22 cellular contexts compared by ENCODE assay signal in genomic region chr1:8787218-8787617, GRCh38.
"Had no signal": no experiment of that assay in that cellular context is flagged by ENCODE, and none has a peak within 500 bp of the region (broad histone marks: within the 10 kb centered on the region; RNA-seq: fewer than 3 reads in every experiment).

No MANE protein-coding gene starts in this region.

- H3K27ac Mint-ChIP-seq: activated B cell treated with CpG ODN at 0.5 μM for 24 hours; activated CD4-positive, alpha-beta T cell treated with anti-CD3 and anti-CD28 coated beads, Interleukin-2, amount 10 ng/mL, durations not matched to agents 24 days and 14 days; activated CD8-positive, alpha-beta memory T cell treated with anti-CD3 and anti-CD28 coated beads, Interleukin-2, amount 10 ng/mL, durations not matched to agents 7 days and 5 days; activated naive CD8-positive, alpha-beta T cell treated with anti-CD3 and anti-CD28 coated beads, Interleukin-2, amount 50 U/mL, for 24 hours; T-helper 1 cell treated with Interleukin-12 subunit alpha and Interleukin-12 subunit beta and Interleukin-4 antibody, amounts not matched to agents 30 μg/mL and 1 μg/mL, for 36 hours had no signal

- H3K4me1 Mint-ChIP-seq: activated CD4-positive, alpha-beta T cell treated with anti-CD3 and anti-CD28 coated beads, Interleukin-2, amount 10 ng/mL, durations not matched to agents 24 days and 14 days; activated CD8-positive, alpha-beta memory T cell treated with anti-CD3 and anti-CD28 coated beads, Interleukin-2, amount 10 ng/mL, durations not matched to agents 7 days and 5 days; activated naive CD8-positive, alpha-beta T cell treated with anti-CD3 and anti-CD28 coated beads, Interleukin-2, amount 50 U/mL, for 24 hours had no signal

- H3K4me3 Mint-ChIP-seq: activated B cell treated with CpG ODN at 0.5 μM for 24 hours; activated CD4-positive, alpha-beta T cell treated with anti-CD3 and anti-CD28 coated beads, Interleukin-2, amount 10 ng/mL, durations not matched to agents 24 days and 14 days; activated CD8-positive, alpha-beta memory T cell treated with anti-CD3 and anti-CD28 coated beads, Interleukin-2, amount 10 ng/mL, durations not matched to agents 7 days and 5 days; activated naive CD8-positive, alpha-beta T cell treated with anti-CD3 and anti-CD28 coated beads, Interleukin-2, amount 50 U/mL, for 24 hours; activated T-cell treated with anti-CD3 and anti-CD28 coated beads, Interleukin-2, amount 50 U/mL, for 4 hours; central memory CD8-positive, alpha-beta T cell; T-helper 1 cell treated with Interleukin-12 subunit alpha and Interleukin-12 subunit beta and Interleukin-4 antibody, amounts not matched to agents 30 μg/mL and 1 μg/mL, for 36 hours had no signal

- H3K4me3 ChIP-seq: ascending aorta, body of pancreas had no signal

- H3K36me3 Mint-ChIP-seq: activated CD8-positive, alpha-beta memory T cell treated with anti-CD3 and anti-CD28 coated beads, Interleukin-2, amount 10 ng/mL, durations not matched to agents 7 days and 5 days; activated naive CD4-positive, alpha-beta T cell treated with anti-CD3 and anti-CD28 coated beads, Interleukin-2, amount 50 U/mL, for 72 hours had no signal

- H3K27me3 Mint-ChIP-seq: activated B cell treated with CpG ODN at 0.5 μM for 24 hours; activated CD4-positive, alpha-beta T cell treated with anti-CD3 and anti-CD28 coated beads, Interleukin-2, amount 10 ng/mL, durations not matched to agents 24 days and 14 days; activated CD8-positive, alpha-beta memory T cell treated with anti-CD3 and anti-CD28 coated beads, Interleukin-2, amount 10 ng/mL, durations not matched to agents 7 days and 5 days; activated naive CD8-positive, alpha-beta T cell treated with anti-CD3 and anti-CD28 coated beads, Interleukin-2, amount 50 U/mL, for 24 hours; central memory CD8-positive, alpha-beta T cell had no signal

- DNase-seq: activated B cell treated with CpG ODN at 0.5 μM for 24 hours; activated CD4-positive, alpha-beta T cell treated with anti-CD3 and anti-CD28 coated beads for 1 hour; activated CD4-positive, alpha-beta T cell treated with anti-CD3 and anti-CD28 coated beads, Interleukin-2, amount 10 ng/mL, durations not matched to agents 24 days and 14 days; activated CD4-positive, alpha-beta T cell treated with anti-CD3 and anti-CD28 coated beads, Interleukin-2, amount 50 U/mL, for 48 hours; activated CD8-positive, alpha-beta memory T cell treated with anti-CD3 and anti-CD28 coated beads, Interleukin-2, amount 10 ng/mL, durations not matched to agents 7 days and 5 days; activated effector memory CD4-positive, alpha-beta T cell treated with anti-CD3 and anti-CD28 coated beads, Interleukin-2, amount 50 U/mL, for 16 hours; activated naive CD4-positive, alpha-beta T cell treated with Interleukin-2 at 50 U/mL for 16 hours; activated naive CD8-positive, alpha-beta T cell treated with anti-CD3 and anti-CD28 coated beads, Interleukin-2, amount 50 U/mL, for 24 hours; activated T-cell treated with anti-CD3 and anti-CD28 coated beads, Interleukin-2, amount 50 U/mL, for 4 hours; amniotic stem cell; body of pancreas; NCI-H1105 treated with DMSO at 0.1 percent for 48 hours; NCI-H1436 treated with DMSO at 0.1 percent for 48 hours; NCI-H187 treated with DMSO at 0.1 percent for 48 hours; NCI-H2081 treated with DMSO at 0.1 percent for 48 hours; NCI-H446; NCI-H524; SHP77 treated with DMSO at 0.1 percent for 48 hours had no signal

- H3K9me3 Mint-ChIP-seq: activated B cell treated with CpG ODN at 0.5 μM for 24 hours; activated CD4-positive, alpha-beta T cell treated with anti-CD3 and anti-CD28 coated beads, Interleukin-2, amount 10 ng/mL, durations not matched to agents 24 days and 14 days; activated naive CD4-positive, alpha-beta T cell treated with anti-CD3 and anti-CD28 coated beads, Interleukin-2, amount 50 U/mL, for 72 hours; activated naive CD8-positive, alpha-beta T cell treated with anti-CD3 and anti-CD28 coated beads, Interleukin-2, amount 50 U/mL, for 24 hours; activated T-cell treated with anti-CD3 and anti-CD28 coated beads, Interleukin-2, amount 50 U/mL, for 4 hours; central memory CD8-positive, alpha-beta T cell; T-helper 1 cell treated with Interleukin-12 subunit alpha and Interleukin-12 subunit beta and Interleukin-4 antibody, amounts not matched to agents 30 μg/mL and 1 μg/mL, for 36 hours had no signal

- ATAC-seq: activated CD8-positive, alpha-beta memory T cell treated with anti-CD3 and anti-CD28 coated beads, Interleukin-2, amount 10 ng/mL, durations not matched to agents 7 days and 5 days; activated naive CD4-positive, alpha-beta T cell treated with anti-CD3 and anti-CD28 coated beads, Interleukin-2, amount 50 U/mL, for 72 hours; activated naive CD8-positive, alpha-beta T cell treated with anti-CD3 and anti-CD28 coated beads, Interleukin-2, amount 50 U/mL, for 24 hours; activated T-cell treated with anti-CD3 and anti-CD28 coated beads, Interleukin-2, amount 50 U/mL, for 4 hours; body of pancreas had no signal

- H3K4me1 ChIP-seq: ascending aorta had no signal

- H3K36me3 ChIP-seq: ascending aorta had no signal

- H3K9me3 ChIP-seq: ascending aorta, body of pancreas had no signal

- H3K27ac ChIP-seq: ascending aorta, body of pancreas had no signal
